Comparison of ENCODE assay signal across 1 cellular context in the genomic region with DNA sequence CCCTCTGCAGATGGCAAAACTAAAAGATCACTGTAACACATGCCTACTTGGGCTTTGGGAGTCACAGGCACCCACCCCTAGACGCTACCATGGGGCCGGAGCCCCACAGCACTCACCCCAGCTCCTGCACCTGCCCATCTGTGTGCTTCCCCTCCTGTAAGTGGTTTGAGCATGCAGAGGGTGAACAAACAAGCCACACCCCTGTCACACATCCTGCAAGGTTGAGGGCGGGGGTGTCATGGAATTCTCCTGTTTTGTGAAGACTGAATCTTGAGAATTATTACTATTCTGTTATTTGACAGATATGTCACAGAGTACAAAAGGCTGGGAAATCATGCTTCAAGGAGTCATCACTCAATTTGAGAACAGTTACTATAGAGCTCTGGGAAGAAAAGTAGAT.
TF ChIP-seq lines count a peak whose summit lies in the region.

No MANE protein-coding gene starts in this region.

TF ChIP-seq in GM12878, 131 proteins besides CTCF, POLR2A, EP300 and RAD21 (continued from another document):
- TF ChIP-seq, protein P1, sequence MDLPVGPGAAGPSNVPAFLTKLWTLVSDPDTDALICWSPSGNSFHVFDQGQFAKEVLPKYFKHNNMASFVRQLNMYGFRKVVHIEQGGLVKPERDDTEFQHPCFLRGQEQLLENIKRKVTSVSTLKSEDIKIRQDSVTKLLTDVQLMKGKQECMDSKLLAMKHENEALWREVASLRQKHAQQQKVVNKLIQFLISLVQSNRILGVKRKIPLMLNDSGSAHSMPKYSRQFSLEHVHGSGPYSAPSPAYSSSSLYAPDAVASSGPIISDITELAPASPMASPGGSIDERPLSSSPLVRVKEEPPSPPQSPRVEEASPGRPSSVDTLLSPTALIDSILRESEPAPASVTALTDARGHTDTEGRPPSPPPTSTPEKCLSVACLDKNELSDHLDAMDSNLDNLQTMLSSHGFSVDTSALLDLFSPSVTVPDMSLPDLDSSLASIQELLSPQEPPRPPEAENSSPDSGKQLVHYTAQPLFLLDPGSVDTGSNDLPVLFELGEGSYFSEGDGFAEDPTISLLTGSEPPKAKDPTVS (IDR thresholded peaks at IDR 0.05; ENCODE audit: low read depth, low read length) = no peak
- TF ChIP-seq EGR1 (IDR thresholded peaks at IDR 0.05; ENCODE audit: borderline replicate concordance in 1 of 2, low read depth in 2 of 2, low read length in 2 of 2) (no peak), ATF7 (IDR thresholded peaks at IDR 0.05; ENCODE audit: low read depth) (no peak), CBX5 (IDR thresholded peaks at IDR 0.05; ENCODE audit: low read depth) (no peak)
- TF ChIP-seq, protein P2, sequence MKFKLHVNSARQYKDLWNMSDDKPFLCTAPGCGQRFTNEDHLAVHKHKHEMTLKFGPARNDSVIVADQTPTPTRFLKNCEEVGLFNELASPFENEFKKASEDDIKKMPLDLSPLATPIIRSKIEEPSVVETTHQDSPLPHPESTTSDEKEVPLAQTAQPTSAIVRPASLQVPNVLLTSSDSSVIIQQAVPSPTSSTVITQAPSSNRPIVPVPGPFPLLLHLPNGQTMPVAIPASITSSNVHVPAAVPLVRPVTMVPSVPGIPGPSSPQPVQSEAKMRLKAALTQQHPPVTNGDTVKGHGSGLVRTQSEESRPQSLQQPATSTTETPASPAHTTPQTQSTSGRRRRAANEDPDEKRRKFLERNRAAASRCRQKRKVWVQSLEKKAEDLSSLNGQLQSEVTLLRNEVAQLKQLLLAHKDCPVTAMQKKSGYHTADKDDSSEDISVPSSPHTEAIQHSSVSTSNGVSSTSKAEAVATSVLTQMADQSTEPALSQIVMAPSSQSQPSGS (IDR thresholded peaks at IDR 0.05; ENCODE audit: low read length) = no peak
